In the genomic region with DNA sequence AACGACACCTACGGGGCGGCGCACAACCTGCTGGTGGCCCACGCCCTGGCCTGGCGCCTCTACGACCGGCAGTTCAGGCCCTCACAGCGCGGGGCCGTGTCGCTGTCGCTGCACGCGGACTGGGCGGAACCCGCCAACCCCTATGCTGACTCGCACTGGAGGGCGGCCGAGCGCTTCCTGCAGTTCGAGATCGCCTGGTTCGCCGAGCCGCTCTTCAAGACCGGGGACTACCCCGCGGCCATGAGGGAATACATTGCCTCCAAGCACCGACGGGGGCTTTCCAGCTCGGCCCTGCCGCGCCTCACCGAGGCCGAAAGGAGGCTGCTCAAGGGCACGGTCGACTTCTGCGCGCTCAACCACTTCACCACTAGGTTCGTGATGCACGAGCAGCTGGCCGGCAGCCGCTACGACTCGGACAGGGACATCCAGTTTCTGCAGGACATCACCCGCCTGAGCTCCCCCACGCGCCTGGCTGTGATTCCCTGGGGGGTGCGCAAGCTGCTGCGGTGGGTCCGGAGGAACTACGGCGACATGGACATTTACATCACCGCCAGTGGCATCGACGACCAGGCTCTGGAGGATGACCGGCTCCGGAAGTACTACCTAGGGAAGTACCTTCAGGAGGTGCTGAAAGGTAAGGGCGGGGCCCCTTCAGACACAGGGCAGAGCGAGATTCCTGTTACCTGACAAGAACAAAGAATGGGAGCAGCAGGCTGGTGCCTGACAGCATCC, we compare ENCODE assay signal across 8 cellular contexts. TPM values are rescaled to one million over a fixed set of nuclear protein-coding genes. Genes with fewer than 3 reads are reported as not detected.
DNase-seq lines count a peak whose midpoint lies in the region; ATAC-seq and TF ChIP-seq lines count a peak whose summit lies in the region.

No MANE protein-coding gene starts in this region.

- peak; percentile 83 for DNase-seq in dermis blood vessel endothelial cell
- DNase-seq in right lobe of liver = peak in 2 of 3 donors; percentile 53 to 62
- peak; percentile 57 for DNase-seq in stimulated activated naive CD8-positive, alpha-beta T cell treated with anti-CD3 and anti-CD28 coated beads, Interleukin-15, Interleukin-2, amounts not matched to agents 100 U/mL and 50 U/mL, for 24 hours
- no peak for DNase-seq in NCI-H1930 (lab: John Stamatoyannopoulos, UW)
- DNase-seq in MG63 = no peak

- H3K36me3 ChIP-seq in right lobe of liver (peaks cover 0 to 54% (median 5%) of the 10 kb centered on the region in 4 donors), MG63 (peaks cover 19% of the 10 kb centered on the region)

- H3K4me3 ChIP-seq in right lobe of liver = peak overlapping the region in 2 of 3 donors; percentile 10 to 25
- no peak overlapping the region for H3K4me3 ChIP-seq in MG63

- peaks cover 0 to 17% (median 8%) of the 10 kb centered on the region in 4 donors for H3K4me1 ChIP-seq in right lobe of liver

- ATAC-seq in GM18499 (IDR thresholded peaks at IDR 0.05; ENCODE audit: insufficient read depth, unreplicated experiment) = peak; percentile 74
- ATAC-seq in HG02763 (IDR thresholded peaks at IDR 0.05; ENCODE audit: unreplicated experiment) = peak; percentile 79
- peak; percentile 46 to 70 (median 53) for ATAC-seq in right lobe of liver
- peak; percentile 66 for ATAC-seq in stimulated activated naive CD8-positive, alpha-beta T cell treated with anti-CD3 and anti-CD28 coated beads, Interleukin-15, Interleukin-2, amounts not matched to agents 100 U/mL and 50 U/mL, for 24 hours

- H3K27ac ChIP-seq in VCaP (peak overlapping the region; percentile 82), right lobe of liver (no peak overlapping the region)

- H3K27me3 ChIP-seq in right lobe of liver (no peaks in the 10 kb centered on the region), MG63 (no peaks in the 10 kb centered on the region)

- WGBS in right lobe of liver (ENCODE audit: insufficient coverage, low coverage, low lambda C conversion rate, missing lambda C conversion rate) = 72% methylated on average over 5 of the region's 61 CpGs

- TF ChIP-seq POLR2A in right lobe of liver (IDR thresholded peaks at IDR 0.05) = no peak

- intact Hi-C loops in right lobe of liver (cut with DNase I) = no loop called here

- TF ChIP-seq CTCF in VCaP (conservative IDR thresholded peaks at IDR 0.05) (peak; percentile 63), right lobe of liver (IDR thresholded peaks at IDR 0.05) (no peak)

- H3K9me3 ChIP-seq in right lobe of liver (no peaks in the 10 kb centered on the region), MG63 (no peaks in the 10 kb centered on the region)

RNA-seq across cellular contexts. Expression of gene RPL9, which starts 11.7 kb away (rescaled TPM):
- total RNA-seq in dermis blood vessel endothelial cell = 906 and 3,299 TPM in 2 replicates
- total RNA-seq in right lobe of liver = 1,000 to 10,000 TPM in 2 of 6 experiments, 100 to 1,000 TPM in 4; 353 to 1,546 (median 454) TPM
- total RNA-seq in MG63 (2014; rRNA removed; shearing (Covaris generic); ENCODE audit: low replicate concordance) = 1,371 and 1,840 TPM in 2 replicates

RNA-seq across cellular contexts. Expression of gene LIAS, which starts 11.8 kb away (rescaled TPM):
- total RNA-seq in dermis blood vessel endothelial cell = 6.2 and 8.5 TPM in 2 replicates
- 10 to 100 TPM in 4 of 6 experiments, 1 to 10 TPM in 2; 7.0 to 20.4 (median 13.1) TPM for total RNA-seq in right lobe of liver
- total RNA-seq in MG63 (2014; rRNA removed; shearing (Covaris generic); ENCODE audit: low replicate concordance) = 16.0 and 31.4 TPM in 2 replicates

RNA-seq across cellular contexts. Expression of gene KLB, which starts 40.3 kb away (rescaled TPM):
- total RNA-seq in dermis blood vessel endothelial cell = under 0.01 TPM in 1 of 2 replicates, not detected in the other
- total RNA-seq in right lobe of liver = 10 to 100 TPM; 12.3 to 54.5 (median 17.5) TPM
- not detected in 2 replicates for total RNA-seq in MG63 (2014; rRNA removed; shearing (Covaris generic); ENCODE audit: low replicate concordance)

Comparison
In these comparisons a context has a peak if more than half of its experiments do, and no peak if none do; other contexts are left out.
1. DNase-seq: peak in dermis blood vessel endothelial cell (single experiment), right lobe of liver (2 of 3) and stimulated activated naive CD8-positive, alpha-beta T cell treated with anti-CD3 and anti-CD28 coated beads, Interleukin-15, Interleukin-2, amounts not matched to agents 100 U/mL and 50 U/mL, for 24 hours (single experiment); none in NCI-H1930 (0 of 2) and MG63 (single experiment).
2. RNA of gene KLB, which starts 40.3 kb away (total RNA-seq): 12.3 to 54.5 TPM in right lobe of liver; under 0.01 TPM in dermis blood vessel endothelial cell and not detected in MG63; every median in the first group is over 10 times any median in the second.
3. Peak in every context shown above with its lines, with median percentiles within 50 percentile points of each other: ATAC-seq.